Comparison of ENCODE assay signal across 13 cellular contexts in genomic region chr1:156667610-156667967, GRCh38. TPM values are rescaled to one million over a fixed set of nuclear protein-coding genes. Genes with fewer than 3 reads are reported as not detected.
DNase-seq lines count a peak whose midpoint lies in the region; ATAC-seq, FAIRE-seq and TF ChIP-seq lines count a peak whose summit lies in the region.
"Had no signal": no experiment of that assay in that cellular context is flagged by ENCODE, and none has a peak within 500 bp of the region (broad histone marks: within the 10 kb centered on the region; RNA-seq: fewer than 3 reads in every experiment).

No MANE protein-coding gene starts in this region.

- no peaks in the 10 kb centered on the region for H3K9me3 Mint-ChIP-seq in neural crest cell
- H3K9me3 Mint-ChIP-seq in type B pancreatic cell: no peaks in the 10 kb centered on the region
- peaks cover 5% of the 10 kb centered on the region for H3K9me3 Mint-ChIP-seq in nephron progenitor cell
- H3K9me3 Mint-ChIP-seq: activated B cell treated with CpG ODN at 0.5 μM for 24 hours; activated T-helper 2 cell treated with anti-CD3 and anti-CD28 coated beads, Interferon-gamma antibody, Interleukin-2, Interleukin-4, amounts not matched to agents 10 μg/mL and 5 μg/mL and 100 μg/mL, durations not matched to agents 14 hours and 24 hours and 36 hours had no signal

- intact Hi-C loops in Right ventricle myocardium superior (cut with DNase I): no loop called here

- peak overlapping the region; percentile 86 for H3K4me3 Mint-ChIP-seq in neural crest cell
- H3K4me3 Mint-ChIP-seq in type B pancreatic cell: no peak overlapping the region
- no peak overlapping the region for H3K4me3 Mint-ChIP-seq in nephron progenitor cell
- H3K4me3 Mint-ChIP-seq: activated B cell treated with CpG ODN at 0.5 μM for 24 hours had no signal

- FAIRE-seq in TTC549 (lab: Jason Lieb, UNC): peak; percentile 58
- FAIRE-seq: RCC 7860 had no signal

- H3K4me1 Mint-ChIP-seq in neural crest cell (peaks cover 92% of the 10 kb centered on the region), type B pancreatic cell (ENCODE audit: unreplicated experiment) (peaks cover 68% of the 10 kb centered on the region), nephron progenitor cell (peaks cover 98% of the 10 kb centered on the region)

- H3K27ac Mint-ChIP-seq in neural crest cell (ENCODE audit: unreplicated experiment) (no peak overlapping the region), type B pancreatic cell (peak overlapping the region; percentile 64), nephron progenitor cell (no peak overlapping the region)
- H3K27ac Mint-ChIP-seq: activated B cell treated with CpG ODN at 0.5 μM for 24 hours; activated T-helper 2 cell treated with anti-CD3 and anti-CD28 coated beads, Interferon-gamma antibody, Interleukin-2, Interleukin-4, amounts not matched to agents 10 μg/mL and 5 μg/mL and 100 μg/mL, durations not matched to agents 14 hours and 24 hours and 36 hours had no signal

- H3K36me3 Mint-ChIP-seq in neural crest cell (ENCODE audit: low read depth): peaks cover 20% of the 10 kb centered on the region
- peaks cover 5% of the 10 kb centered on the region for H3K36me3 Mint-ChIP-seq in type B pancreatic cell
- peaks cover 17% of the 10 kb centered on the region for H3K36me3 Mint-ChIP-seq in nephron progenitor cell (ENCODE audit: low read depth)

- ATAC-seq in Right ventricle myocardium superior (ENCODE audit: poor library complexity): peak; percentile 54
- no peak for ATAC-seq in GM21367 (IDR thresholded peaks at IDR 0.05; ENCODE audit: unreplicated experiment)

- DNase-seq in Right ventricle myocardium superior (peak; percentile 67), neural crest cell (ENCODE audit: low read depth, low spot score) (no peak), type B pancreatic cell (ENCODE audit: extremely low spot score, unreplicated experiment) (no peak), hippocampal formation (lab: John Stamatoyannopoulos, UW) (no peak), nephron progenitor cell (no peak), DMS153 (lab: John Stamatoyannopoulos, UW) (no peak)
- DNase-seq: activated B cell treated with CpG ODN at 0.5 μM for 24 hours, NCI-H1694, occipital lobe had no signal

- H3K27me3 Mint-ChIP-seq in neural crest cell (ENCODE audit: low read depth) (peaks cover 40% of the 10 kb centered on the region), type B pancreatic cell (peaks cover 16% of the 10 kb centered on the region), nephron progenitor cell (ENCODE audit: low read depth, poor library complexity) (no peaks in the 10 kb centered on the region)

- TF ChIP-seq CTCF in neural crest cell (conservative IDR thresholded peaks at IDR 0.05) (no peak), type B pancreatic cell (conservative IDR thresholded peaks at IDR 0.05) (no peak), nephron progenitor cell (IDR thresholded peaks at IDR 0.05) (no peak)

RNA-seq across cellular contexts. Expression of gene NES, which starts 9.6 kb away (rescaled TPM):
- total RNA-seq in Right ventricle myocardium superior: 103 TPM
- total RNA-seq in neural crest cell: 248 and 265 TPM in 2 replicates
- 8.1 and 125 TPM in 2 replicates for total RNA-seq in type B pancreatic cell (ENCODE audit: low replicate concordance)
- total RNA-seq: activated B cell treated with CpG ODN at 0.5 μM for 24 hours; activated T-helper 2 cell treated with anti-CD3 and anti-CD28 coated beads, Interferon-gamma antibody, Interleukin-2, Interleukin-4, amounts not matched to agents 10 μg/mL and 5 μg/mL and 100 μg/mL, durations not matched to agents 14 hours and 24 hours and 36 hours had no signal

RNA-seq across cellular contexts. Expression of gene BCAN, which starts 25.7 kb away (rescaled TPM):
- total RNA-seq in Right ventricle myocardium superior: 0.46 TPM
- 2.4 and 3.1 TPM in 2 replicates for total RNA-seq in neural crest cell
- total RNA-seq in type B pancreatic cell (ENCODE audit: low replicate concordance): 12.6 TPM in 1 of 2 replicates, not detected in the other
- total RNA-seq: activated T-helper 2 cell treated with anti-CD3 and anti-CD28 coated beads, Interferon-gamma antibody, Interleukin-2, Interleukin-4, amounts not matched to agents 10 μg/mL and 5 μg/mL and 100 μg/mL, durations not matched to agents 14 hours and 24 hours and 36 hours had no signal

RNA-seq across cellular contexts. Expression of gene CRABP2, which starts 37.8 kb away (rescaled TPM):
- total RNA-seq in Right ventricle myocardium superior: 0.59 TPM
- 606 and 647 TPM in 2 replicates for total RNA-seq in neural crest cell
- 83.7 and 370 TPM in 2 replicates for total RNA-seq in type B pancreatic cell (ENCODE audit: low replicate concordance)

RNA-seq across cellular contexts. Expression of gene HAPLN2, which starts 48.4 kb away (rescaled TPM):
- 1.6 TPM for total RNA-seq in Right ventricle myocardium superior
- total RNA-seq in neural crest cell: 0.70 and 0.91 TPM in 2 replicates
- not detected in 2 replicates for total RNA-seq in type B pancreatic cell (ENCODE audit: low replicate concordance)
- total RNA-seq: activated B cell treated with CpG ODN at 0.5 μM for 24 hours; activated T-helper 2 cell treated with anti-CD3 and anti-CD28 coated beads, Interferon-gamma antibody, Interleukin-2, Interleukin-4, amounts not matched to agents 10 μg/mL and 5 μg/mL and 100 μg/mL, durations not matched to agents 14 hours and 24 hours and 36 hours; occipital lobe had no signal

Comparison
In these comparisons a context has a peak if more than half of its experiments do, and no peak if none do; other contexts are left out.
1. RNA of gene CRABP2, which starts 37.8 kb away (total RNA-seq): 606 to 647 TPM in neural crest cell and 83.7 to 370 TPM in type B pancreatic cell; 0.59 TPM in Right ventricle myocardium superior (single experiment); every median in the first group is over 10 times any median in the second.